Comparison of ENCODE assay signal across 8 cellular contexts in the genomic region with DNA sequence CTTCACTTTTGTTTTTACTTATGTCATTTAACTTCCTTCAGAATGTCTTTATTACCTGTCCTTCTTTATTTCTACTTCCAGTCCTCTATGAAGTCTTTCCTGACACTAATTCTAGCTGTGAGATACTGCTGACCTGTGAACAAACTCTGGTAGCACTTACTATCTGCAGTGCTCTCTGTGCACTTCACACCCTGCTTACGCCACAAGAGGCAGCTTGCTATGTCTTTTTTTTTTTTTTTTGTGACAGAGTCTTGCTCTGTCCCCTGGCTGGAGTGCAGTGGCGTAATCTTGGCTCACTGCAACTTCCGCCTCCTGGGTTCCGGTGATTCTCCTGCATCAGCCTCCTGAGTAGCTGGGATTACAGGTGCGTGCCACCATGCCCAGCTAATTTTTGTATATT. TPM values are rescaled to one million over a fixed set of nuclear protein-coding genes. Genes with fewer than 3 reads are reported as not detected.
DNase-seq lines count a peak whose midpoint lies in the region; ATAC-seq and TF ChIP-seq lines count a peak whose summit lies in the region.

No MANE protein-coding gene starts in this region.

- H3K4me1 ChIP-seq in PC-3 (ENCODE audit: insufficient read depth, low read length) (peaks cover 15% of the 10 kb centered on the region), smooth muscle cell (ENCODE audit: low read depth) (peaks cover 13% of the 10 kb centered on the region)

- 83% methylated on average over 5 of the region's 5 CpGs for WGBS in smooth muscle cell (ENCODE audit: low lambda C conversion rate)

- no TSS peak for BruUV-seq in PC-3 (replicated peaks; lab: Mats Ljungman, UMichigan)

- H3K27ac ChIP-seq in PC-3 (ENCODE audit: low read length) = no peak overlapping the region
- H3K27ac ChIP-seq in smooth muscle cell (ENCODE audit: low read depth) = peak overlapping the region; percentile 49

- H2AFZ ChIP-seq in PC-3 (ENCODE audit: low read length) (no peak overlapping the region), smooth muscle cell (ENCODE audit: low read depth) (no peak overlapping the region)

- H3K4me3 ChIP-seq in PC-3 (ENCODE audit: low read length) = no peak overlapping the region
- no peak overlapping the region for H3K4me3 ChIP-seq in fibroblast of villous mesenchyme (ENCODE audit: low read depth, low read length)
- H3K4me3 ChIP-seq in smooth muscle cell = no peak overlapping the region

- H3K9me3 ChIP-seq in PC-3 (ENCODE audit: low read length) (no peaks in the 10 kb centered on the region), smooth muscle cell (replicated peaks; ENCODE audit: low read depth) (no peaks in the 10 kb centered on the region)

- no peak for DNase-seq in PC-3
- DNase-seq in fibroblast of villous mesenchyme (ENCODE audit: low read depth) = peak; percentile 26
- no peak for DNase-seq in smooth muscle cell (lab: John Stamatoyannopoulos, UW; ENCODE audit: unreplicated experiment)
- DNase-seq in AG08395 (ENCODE audit: low spot score) = no peak
- no peak for DNase-seq in activated CD4-positive, alpha-beta T cell treated with anti-CD3 and anti-CD28 coated beads, Interleukin-2, amount 50 U/mL, for 1 hour
- no peak for DNase-seq in 8988T

- ATAC-seq in GM21447 (IDR thresholded peaks at IDR 0.05; ENCODE audit: unreplicated experiment) (peak; percentile 36), PC-3 (peak; percentile 25), GM19395 (IDR thresholded peaks at IDR 0.05; ENCODE audit: unreplicated experiment) (no peak)

- H4K20me1 ChIP-seq in PC-3 (ENCODE audit: low read length) (no peaks in the 10 kb centered on the region), smooth muscle cell (ENCODE audit: low read depth) (peaks cover 40% of the 10 kb centered on the region)

- H3K9ac ChIP-seq in PC-3 (ENCODE audit: low read length) (no peak overlapping the region), smooth muscle cell (ENCODE audit: low read depth) (peak overlapping the region; percentile 34)

- H3K27me3 ChIP-seq in PC-3 (ENCODE audit: low read length) (no peaks in the 10 kb centered on the region), smooth muscle cell (ENCODE audit: low read depth) (no peaks in the 10 kb centered on the region)

- POLR2A ChIA-PET in PC-3 (lab: Charles Lee; ENCODE audit: unreplicated experiment) = no interaction called here

- peaks cover 84% of the 10 kb centered on the region for H3K79me2 ChIP-seq in PC-3 (ENCODE audit: low read length)
- peaks cover 74% of the 10 kb centered on the region for H3K79me2 ChIP-seq in smooth muscle cell (ENCODE audit: low read depth)

- peak overlapping the region; percentile 66 for H3K4me2 ChIP-seq in PC-3 (ENCODE audit: low read length)
- peak overlapping the region; percentile 46 for H3K4me2 ChIP-seq in smooth muscle cell

- CTCF ChIA-PET in PC-3 (lab: Charles Lee) = interaction anchor here (0.6 kb wide), 1 partner anchor 191 kb away, joined by 10 read pairs; no protein-coding TSS in a partner anchor

- no peaks in the 10 kb centered on the region for H3K9me2 ChIP-seq in PC-3 (replicated peaks; ENCODE audit: low read length)

- H3K36me3 ChIP-seq in PC-3 (ENCODE audit: low read depth, low read length) (no peaks in the 10 kb centered on the region), smooth muscle cell (ENCODE audit: low read depth) (no peaks in the 10 kb centered on the region)

- TF ChIP-seq CTCF in PC-3 (conservative IDR thresholded peaks at IDR 0.05; ENCODE audit: low read depth, low read length) (no peak), fibroblast of villous mesenchyme (IDR thresholded peaks at IDR 0.05; ENCODE audit: insufficient read depth, low read depth, low read length) (no peak), smooth muscle cell (IDR thresholded peaks at IDR 0.05; ENCODE audit: borderline replicate concordance, insufficient read depth, poor library complexity, severe bottlenecking) (no peak)

- H3F3A ChIP-seq in PC-3 (ENCODE audit: low read length, unreplicated experiment) (no peaks in the 10 kb centered on the region), smooth muscle cell (ENCODE audit: low read depth) (peaks cover 3% of the 10 kb centered on the region)

- intact Hi-C loops in PC-3 (cut with micrococcal nuclease) = no loop called here

RNA-seq across cellular contexts. Expression of gene STIM1, which starts 10.7 kb away (rescaled TPM):
- 22.8 and 31.9 TPM in 2 replicates for total RNA-seq in PC-3 (2014; rRNA removed)
- 27.4 and 36.7 TPM in 2 replicates for total RNA-seq in fibroblast of villous mesenchyme
- total RNA-seq in smooth muscle cell = 19.0 and 31.5 TPM in 2 replicates
- 15.3 and 25.3 TPM in 2 replicates for polyA plus RNA-seq in smooth muscle cell

RNA-seq across cellular contexts. Expression of gene RHOG, which starts 25.4 kb away (rescaled TPM):
- total RNA-seq in PC-3 (2014; rRNA removed) (31.2 and 33.5 TPM in 2 replicates), fibroblast of villous mesenchyme (9.0 and 9.5 TPM in 2 replicates), smooth muscle cell (20.2 and 20.7 TPM in 2 replicates)
- polyA plus RNA-seq in smooth muscle cell = 32.7 and 51.3 TPM in 2 replicates

RNA-seq across cellular contexts. Expression of gene PGAP2, which starts 57.8 kb away (rescaled TPM):
- total RNA-seq in PC-3 (2014; rRNA removed) (21.7 and 25.9 TPM in 2 replicates), fibroblast of villous mesenchyme (7.4 and 8.2 TPM in 2 replicates), smooth muscle cell (8.7 and 9.5 TPM in 2 replicates)
- 10.9 and 22.9 TPM in 2 replicates for polyA plus RNA-seq in smooth muscle cell
